ENCODE assay signal across 8 cellular contexts in genomic region chr16:69286941-69287713, GRCh38. TPM values are rescaled to one million over a fixed set of nuclear protein-coding genes. Genes with fewer than 3 reads are reported as not detected.
DNase-seq lines count a peak whose midpoint lies in the region; ATAC-seq and TF ChIP-seq lines count a peak whose summit lies in the region.

No MANE protein-coding gene starts in this region.

- H3K36me3 ChIP-seq in fibroblast of lung (ENCODE audit: control insufficient read depth, insufficient read depth, low read length) (peaks cover 6% of the 10 kb centered on the region), osteoblast (ENCODE audit: insufficient read depth, low read length) (peaks cover 24% of the 10 kb centered on the region)

- H3K79me2 ChIP-seq in fibroblast of lung (ENCODE audit: control insufficient read depth, insufficient read depth, low read length) (peaks cover 2% of the 10 kb centered on the region), osteoblast (ENCODE audit: insufficient read depth, low read length) (peaks cover 8% of the 10 kb centered on the region)

- POLR2A ChIA-PET in activated B cell treated with CpG ODN at 0.5 μM for 24 hours (lab: Charles Lee): interaction anchor here (0.6 kb wide), 2 partner anchors 46 to 212 kb away, joined by 4 to 9 read pairs; no protein-coding TSS in a partner anchor

- no peak for TF ChIP-seq POLR2A in GM18505 (IDR thresholded peaks at IDR 0.05; ENCODE audit: borderline replicate concordance, extremely low read depth, insufficient read depth, insufficient read length)

- H3K9ac ChIP-seq in fibroblast of lung (ENCODE audit: insufficient read depth, low read length): no peak overlapping the region

- H3K27ac ChIP-seq in fibroblast of lung (ENCODE audit: insufficient read depth, low read length): peak overlapping the region; percentile 26
- H3K27ac ChIP-seq in osteoblast (ENCODE audit: low read depth, low read length): peak overlapping the region; percentile 52

- no peak overlapping the region for H3K4me3 Mint-ChIP-seq in activated B cell treated with CpG ODN at 0.5 μM for 24 hours

- H3K27me3 ChIP-seq in fibroblast of lung (ENCODE audit: control insufficient read depth, insufficient read depth, low read length) (no peaks in the 10 kb centered on the region), osteoblast (ENCODE audit: insufficient read depth, low read length) (no peaks in the 10 kb centered on the region)

- H3K9me3 ChIP-seq in fibroblast of lung (ENCODE audit: control insufficient read depth, insufficient read depth, low read depth, low read length): no peaks in the 10 kb centered on the region
- no peaks in the 10 kb centered on the region for H3K9me3 ChIP-seq in osteoblast (ENCODE audit: low read depth, low read length)

- ATAC-seq in activated B cell treated with CpG ODN at 0.5 μM for 24 hours (ENCODE audit: low read depth) (no peak), GM18505 (IDR thresholded peaks at IDR 0.05; ENCODE audit: unreplicated experiment) (no peak)

- no peaks in the 10 kb centered on the region for H4K20me1 ChIP-seq in fibroblast of lung (ENCODE audit: control insufficient read depth, extremely low read depth, insufficient read depth, low read length)
- peaks cover 2% of the 10 kb centered on the region for H4K20me1 ChIP-seq in osteoblast (ENCODE audit: insufficient read depth, low read length)

- peak in 2 of 3 donors; percentile 5 to 64 for DNase-seq in stimulated activated CD4-positive, alpha-beta T cell treated with anti-CD3 and anti-CD28 coated beads, Interleukin-12 subunit alpha, Interleukin-12 subunit beta, amount 100 ng/mL, for 48 hours (ENCODE audit: low read depth in 2 of 3, low spot score in 1 of 3)
- no peak for DNase-seq in stimulated activated CD4-positive, alpha-beta T cell treated with anti-CD3 and anti-CD28 coated beads, Interleukin-1b, Interleukin-23, amount 100 ng/mL, for 48 hours
- peak; percentile 6 for DNase-seq in NCI-H1417 treated with DMSO at 0.1 percent for 48 hours (lab: John Stamatoyannopoulos, UW)
- no peak for DNase-seq in activated B cell treated with CpG ODN at 0.5 μM for 24 hours
- DNase-seq in fibroblast of lung (ENCODE audit: low read depth in 2 of 2): peak; percentile 52 to 89
- peak; percentile 66 for DNase-seq in osteoblast (ENCODE audit: insufficient read length, low spot score, missing footprints)
- DNase-seq in activated effector memory CD4-positive, alpha-beta T cell treated with Interleukin-2 at 50 U/mL for 16 hours: no peak

- H2AFZ ChIP-seq in fibroblast of lung (ENCODE audit: low read length) (no peak overlapping the region), osteoblast (ENCODE audit: low read length) (no peak overlapping the region)

- CTCF ChIA-PET in activated B cell treated with CpG ODN at 0.5 μM for 24 hours (lab: Charles Lee): interaction anchor here (0.8 to 8.8 kb wide), 6 partner anchors 118 to 759 kb away, joined by 3 to 163 read pairs (median 4); no protein-coding TSS in a partner anchor

- no peaks in the 10 kb centered on the region for H3K9me3 Mint-ChIP-seq in activated B cell treated with CpG ODN at 0.5 μM for 24 hours

- TF ChIP-seq CTCF in activated B cell treated with CpG ODN at 0.5 μM for 24 hours (IDR thresholded peaks at IDR 0.05) (peak; percentile 18), fibroblast of lung (conservative IDR thresholded peaks at IDR 0.05 in 1 of 2, IDR thresholded peaks at IDR 0.05 in 1 of 2; ENCODE audit: low read depth in 1 of 2, low read length in 2 of 2) (peak; percentile 6 to 45), osteoblast (IDR thresholded peaks at IDR 0.05; ENCODE audit: extremely low read depth, low read depth, low read length) (peak; percentile 55)

- H3K27me3 Mint-ChIP-seq in activated B cell treated with CpG ODN at 0.5 μM for 24 hours: no peaks in the 10 kb centered on the region

- H3K4me1 Mint-ChIP-seq in activated B cell treated with CpG ODN at 0.5 μM for 24 hours: no peaks in the 10 kb centered on the region

- H3K4me2 ChIP-seq in fibroblast of lung (ENCODE audit: extremely low read depth, insufficient read depth, low read length): no peak overlapping the region
- H3K4me2 ChIP-seq in osteoblast (ENCODE audit: insufficient read depth, low read length): peak overlapping the region; percentile 32

- no peaks in the 10 kb centered on the region for H3K36me3 Mint-ChIP-seq in activated B cell treated with CpG ODN at 0.5 μM for 24 hours (ENCODE audit: low read depth)

- intact Hi-C loops in activated B cell treated with CpG ODN at 0.5 μM for 24 hours (cut with micrococcal nuclease): loop anchor here (1.0 kb wide), 1 partner anchor 759 kb away; no protein-coding TSS in a partner anchor

- H3K4me1 ChIP-seq in fibroblast of lung (ENCODE audit: control insufficient read depth, extremely low read depth, insufficient read depth, low read length) (no peaks in the 10 kb centered on the region), osteoblast (ENCODE audit: insufficient read depth, low read length) (peaks cover 24% of the 10 kb centered on the region)

- H3K4me3 ChIP-seq in fibroblast of lung (replicated peaks in 1 of 4; ENCODE audit: control extremely low read depth in 1 of 4, insufficient read depth in 1 of 4, low read depth in 3 of 4, low read length in 4 of 4): no peak overlapping the region
- no peak overlapping the region for H3K4me3 ChIP-seq in osteoblast (ENCODE audit: insufficient read depth, low read length)

- H3K27ac Mint-ChIP-seq in activated B cell treated with CpG ODN at 0.5 μM for 24 hours: no peak overlapping the region

RNA-seq across cellular contexts. Expression of gene VPS4A, which starts 24.0 kb away (rescaled TPM):
- total RNA-seq in activated B cell treated with CpG ODN at 0.5 μM for 24 hours (34.2 and 41.7 TPM in 2 replicates), fibroblast of lung (30.0 and 39.8 TPM in 2 replicates), osteoblast (31.8 and 32.6 TPM in 2 replicates)
- 14.5 and 18.4 TPM in 2 replicates for polyA plus RNA-seq in fibroblast of lung
- 37.2 and 45.6 TPM in 2 replicates for polyA plus RNA-seq in fibroblast of lung (2012)
- 32.7 and 47.3 TPM in 2 replicates for polyA minus RNA-seq in fibroblast of lung (ENCODE audit: low replicate concordance)

RNA-seq across cellular contexts. Expression of gene PDF, which starts 43.3 kb away (rescaled TPM):
- total RNA-seq in activated B cell treated with CpG ODN at 0.5 μM for 24 hours (11.1 and 15.3 TPM in 2 replicates), fibroblast of lung (13.4 and 14.4 TPM in 2 replicates), osteoblast (11.2 and 13.0 TPM in 2 replicates)
- polyA plus RNA-seq in fibroblast of lung: 8.7 and 9.2 TPM in 2 replicates
- 7.2 and 13.6 TPM in 2 replicates for polyA plus RNA-seq in fibroblast of lung (2012)
- 0.31 and 0.52 TPM in 2 replicates for polyA minus RNA-seq in fibroblast of lung (ENCODE audit: low replicate concordance)

RNA-seq across cellular contexts. Expression of gene COG8, which starts 52.2 kb away (rescaled TPM):
- total RNA-seq in activated B cell treated with CpG ODN at 0.5 μM for 24 hours (40.5 and 45.4 TPM in 2 replicates), fibroblast of lung (29.2 and 31.1 TPM in 2 replicates), osteoblast (34.0 and 38.6 TPM in 2 replicates)
- polyA plus RNA-seq in fibroblast of lung: 20.0 and 26.4 TPM in 2 replicates
- polyA plus RNA-seq in fibroblast of lung (2012): 16.2 and 21.3 TPM in 2 replicates
- polyA minus RNA-seq in fibroblast of lung (ENCODE audit: low replicate concordance): 41.7 and 48.2 TPM in 2 replicates

RNA-seq across cellular contexts. Expression of gene NIP7, which starts 52.4 kb away (rescaled TPM):
- 42.4 and 44.3 TPM in 2 replicates for total RNA-seq in activated B cell treated with CpG ODN at 0.5 μM for 24 hours
- 20.0 and 28.2 TPM in 2 replicates for total RNA-seq in fibroblast of lung
- polyA plus RNA-seq in fibroblast of lung: 13.3 and 19.7 TPM in 2 replicates
- polyA plus RNA-seq in fibroblast of lung (2012): 22.5 and 32.2 TPM in 2 replicates
- polyA minus RNA-seq in fibroblast of lung (ENCODE audit: low replicate concordance): 2.4 and 8.0 TPM in 2 replicates
- 20.6 and 22.8 TPM in 2 replicates for total RNA-seq in osteoblast

Comparison
In these comparisons a context has a peak if more than half of its experiments do, and no peak if none do; other contexts are left out.
1. DNase-seq: peak in stimulated activated CD4-positive, alpha-beta T cell treated with anti-CD3 and anti-CD28 coated beads, Interleukin-12 subunit alpha, Interleukin-12 subunit beta, amount 100 ng/mL, for 48 hours (2 of 3), NCI-H1417 treated with DMSO at 0.1 percent for 48 hours (single experiment), fibroblast of lung (2 of 2) and osteoblast (single experiment); none in stimulated activated CD4-positive, alpha-beta T cell treated with anti-CD3 and anti-CD28 coated beads, Interleukin-1b, Interleukin-23, amount 100 ng/mL, for 48 hours (single experiment), activated B cell treated with CpG ODN at 0.5 μM for 24 hours (single experiment) and activated effector memory CD4-positive, alpha-beta T cell treated with Interleukin-2 at 50 U/mL for 16 hours (single experiment).
2. Peak in every context shown above with its lines, with median percentiles within 50 percentile points of each other: CTCF ChIP-seq.